ENCODE assay signal across 21 cellular contexts in genomic region chrX:120568047-120568446, GRCh38. TPM values are rescaled to one million over a fixed set of nuclear protein-coding genes. Genes with fewer than 3 reads are reported as not detected.
DNase-seq lines count a peak whose midpoint lies in the region; ATAC-seq, FAIRE-seq and TF ChIP-seq lines count a peak whose summit lies in the region.
"Had no signal": no experiment of that assay in that cellular context is flagged by ENCODE, and none has a peak within 500 bp of the region (broad histone marks: within the 10 kb centered on the region; RNA-seq: fewer than 3 reads in every experiment).

No MANE protein-coding gene starts in this region.

- H2AK5ac ChIP-seq in IMR-90 (ENCODE audit: low read depth, low read length): no peak overlapping the region

- no peak overlapping the region for H2BK5ac ChIP-seq in IMR-90 (ENCODE audit: low read depth, low read length, poor library complexity, severe bottlenecking)

- H2BK120ac ChIP-seq in IMR-90 (ENCODE audit: low read depth, low read length): no peak overlapping the region

- H3K9ac ChIP-seq in IMR-90 (ENCODE audit: low read depth, low read length): no peak overlapping the region
- no peak overlapping the region for H3K9ac ChIP-seq in keratinocyte (ENCODE audit: control insufficient read depth, extremely low read depth, insufficient read depth, low read length)
- H3K9ac ChIP-seq: BLaER1 treated with 17β-estradiol and CSF1 and Interleukin-3, amounts not matched to agents 10 nM and 100 nM; GM23248 had no signal

- intact Hi-C loops in IMR-90 (cut with micrococcal nuclease): no loop called here

- H3K4me1 Mint-ChIP-seq in type B pancreatic cell (ENCODE audit: unreplicated experiment) (no peaks in the 10 kb centered on the region), GM23338 (no peaks in the 10 kb centered on the region)

- no peaks in the 10 kb centered on the region; the same call in 1 of the 2 replicates for H3K36me3 ChIP-seq in IMR-90 (ENCODE audit: control insufficient read depth, insufficient read depth, low read length)
- H3K36me3 ChIP-seq in keratinocyte (ENCODE audit: control insufficient read depth in 2 of 2, extremely low read depth in 1 of 2, insufficient read depth in 2 of 2, low read length in 2 of 2): no peaks in the 10 kb centered on the region
- no peaks in the 10 kb centered on the region for H3K36me3 ChIP-seq in GM23338 (ENCODE audit: insufficient read depth)
- H3K36me3 ChIP-seq: BLaER1 treated with 17β-estradiol and CSF1 and Interleukin-3, amounts not matched to agents 10 nM and 100 nM had no signal

- H3K9me2 ChIP-seq in GM23338 (ENCODE audit: insufficient read depth): no peaks in the 10 kb centered on the region

- FAIRE-seq in colon (lab: Jason Lieb, UNC): peak; percentile 76
- peak; percentile 59 for FAIRE-seq in keratinocyte (lab: Jason Lieb, UNC)
- FAIRE-seq: GM12891 had no signal

- H3F3A ChIP-seq in GM23338 (replicated peaks; ENCODE audit: low read depth): no peaks in the 10 kb centered on the region

- no peak for ATAC-seq in IMR-90 (ENCODE audit: low read depth)
- no peak for ATAC-seq in GM23338
- ATAC-seq: CD8-positive, alpha-beta T cell had no signal

- H3K4me2 ChIP-seq in IMR-90 (ENCODE audit: low read depth, low read length) (no peak overlapping the region), keratinocyte (ENCODE audit: control insufficient read depth, extremely low read depth, insufficient read depth, low read depth, low read length) (no peak overlapping the region), GM23338 (no peak overlapping the region)
- H3K4me2 ChIP-seq: BLaER1 treated with 17β-estradiol and CSF1 and Interleukin-3, amounts not matched to agents 10 nM and 100 nM had no signal

- H3K4me3 Mint-ChIP-seq in type B pancreatic cell (no peak overlapping the region), GM23338 (no peak overlapping the region)
- H3K4me3 Mint-ChIP-seq: CD8-positive, alpha-beta T cell had no signal

- no peak overlapping the region for H2AFZ ChIP-seq in IMR-90 (replicated peaks; ENCODE audit: low read length, poor library complexity)
- H2AFZ ChIP-seq in keratinocyte (ENCODE audit: control insufficient read depth, low read length): peak overlapping the region; percentile 49
- no peak overlapping the region for H2AFZ ChIP-seq in GM23338
- H2AFZ ChIP-seq: GM23248 had no signal

- no peak overlapping the region for H3K56ac ChIP-seq in IMR-90 (ENCODE audit: extremely low read depth, insufficient read depth, low read length)

- in situ Hi-C loops in IMR-90 (cut with MboI; ENCODE audit: low sequenced_read_pairs): no loop called here

- no peaks in the 10 kb centered on the region for H3K27me3 ChIP-seq in IMR-90 (ENCODE audit: control insufficient read depth, insufficient read depth, low read length)
- H3K27me3 ChIP-seq in keratinocyte (ENCODE audit: control insufficient read depth, extremely low read depth, insufficient read depth, low read length): no peaks in the 10 kb centered on the region
- no peaks in the 10 kb centered on the region for H3K27me3 ChIP-seq in GM23338 (ENCODE audit: insufficient read depth)
- H3K27me3 ChIP-seq: BLaER1 treated with 17β-estradiol and CSF1 and Interleukin-3, amounts not matched to agents 10 nM and 100 nM had no signal

- no TSS peak for BruUV-seq in IMR-90 (replicated peaks; lab: Mats Ljungman, UMichigan)

- TF ChIP-seq POLR2A in IMR-90 (IDR thresholded peaks at IDR 0.05; ENCODE audit: low read depth, low read length): no peak

- H3K4ac ChIP-seq in IMR-90 (ENCODE audit: low read depth, low read length): no peak overlapping the region

- H3K9me3 Mint-ChIP-seq in type B pancreatic cell (no peaks in the 10 kb centered on the region), GM23338 (no peaks in the 10 kb centered on the region)
- H3K9me3 Mint-ChIP-seq: CD8-positive, alpha-beta T cell had no signal

- H2BK20ac ChIP-seq in IMR-90 (ENCODE audit: low read depth, low read length): no peak overlapping the region

- CTCF ChIA-PET in IMR-90 (lab: Yijun Ruan, JAX): no interaction called here

- no peak overlapping the region for H4K8ac ChIP-seq in IMR-90 (ENCODE audit: low read depth in 2 of 2, low read length in 2 of 2)

- no peak overlapping the region for H4K5ac ChIP-seq in IMR-90 (ENCODE audit: low read depth, low read length)

- H3K27ac ChIP-seq in IMR-90 (ENCODE audit: insufficient read depth, low read length): no peak overlapping the region
- H3K27ac ChIP-seq in keratinocyte (ENCODE audit: control insufficient read depth, insufficient read depth, low read length): no peak overlapping the region
- no peak overlapping the region for H3K27ac ChIP-seq in GM23338 (ENCODE audit: low read depth)
- H3K27ac ChIP-seq: BLaER1 treated with 17β-estradiol and CSF1 and Interleukin-3, amounts not matched to agents 10 nM and 100 nM; GM23248; SK-N-MC had no signal

- no peaks in the 10 kb centered on the region for H3K4me1 ChIP-seq in IMR-90 (ENCODE audit: control insufficient read depth, insufficient read depth, low read length)
- H3K4me1 ChIP-seq in keratinocyte (ENCODE audit: control insufficient read depth, extremely low read depth, insufficient read depth, low read length): peaks cover 3% of the 10 kb centered on the region
- no peaks in the 10 kb centered on the region for H3K4me1 ChIP-seq in GM23338 (ENCODE audit: insufficient read depth)

- H3K23ac ChIP-seq in IMR-90 (ENCODE audit: low read depth, low read length): no peak overlapping the region

- dilution Hi-C loops in IMR-90 (cut with HindIII; ENCODE audit: low sequenced_read_pairs, unreplicated experiment) (no loop called here), keratinocyte (cut with MboI; ENCODE audit: extremely low pct_ligation_motif_present, low sequenced_read_pairs) (no loop called here)

- H3K9me3 ChIP-seq in IMR-90 (ENCODE audit: control insufficient read depth, insufficient read depth, low read length) (no peaks in the 10 kb centered on the region), keratinocyte (ENCODE audit: control insufficient read depth, low read depth, low read length) (no peaks in the 10 kb centered on the region)
- H3K9me3 ChIP-seq: BLaER1 treated with 17β-estradiol and CSF1 and Interleukin-3, amounts not matched to agents 10 nM and 100 nM had no signal

- TF ChIP-seq CTCF in IMR-90 (conservative IDR thresholded peaks at IDR 0.05; ENCODE audit: low read depth, low read length): no peak
- no peak for TF ChIP-seq CTCF in keratinocyte (optimal IDR thresholded peaks at IDR 0.05 in 1 of 3, IDR thresholded peaks at IDR 0.05 in 1 of 3, conservative IDR thresholded peaks at IDR 0.05 in 1 of 3; ENCODE audit: extremely low read depth in 1 of 3, insufficient read depth in 2 of 3, low read length in 3 of 3)
- TF ChIP-seq CTCF in type B pancreatic cell (conservative IDR thresholded peaks at IDR 0.05): no peak
- TF ChIP-seq CTCF in GM23338 (conservative IDR thresholded peaks at IDR 0.05; ENCODE audit: low read depth in 2 of 2): no peak

- no peaks in the 10 kb centered on the region for H4K20me1 ChIP-seq in IMR-90 (ENCODE audit: insufficient read depth, low read length)
- no peaks in the 10 kb centered on the region for H4K20me1 ChIP-seq in keratinocyte (ENCODE audit: control insufficient read depth, extremely low read depth, insufficient read depth, low read length)
- no peaks in the 10 kb centered on the region for H4K20me1 ChIP-seq in GM23338 (replicated peaks; ENCODE audit: insufficient read depth)
- H4K20me1 ChIP-seq: BLaER1 treated with 17β-estradiol and CSF1 and Interleukin-3, amounts not matched to agents 10 nM and 100 nM had no signal

- no peak overlapping the region for H3K18ac ChIP-seq in IMR-90 (ENCODE audit: low read depth, low read length)

- no peaks in the 10 kb centered on the region for H3K36me3 Mint-ChIP-seq in type B pancreatic cell
- H3K36me3 Mint-ChIP-seq in GM23338 (ENCODE audit: low read depth): no peaks in the 10 kb centered on the region
- H3K36me3 Mint-ChIP-seq: CD8-positive, alpha-beta T cell had no signal

- H3K9me1 ChIP-seq in IMR-90 (ENCODE audit: insufficient read depth, low read length) (no peaks in the 10 kb centered on the region), keratinocyte (ENCODE audit: control insufficient read depth, extremely low read depth, insufficient read depth, low read length) (no peaks in the 10 kb centered on the region)

- H3K14ac ChIP-seq in IMR-90 (replicated peaks; ENCODE audit: low read depth, low read length): no peak overlapping the region

- no peaks in the 10 kb centered on the region for H3K79me1 ChIP-seq in IMR-90 (ENCODE audit: low read depth in 1 of 2, low read length in 2 of 2)

- H4K91ac ChIP-seq in IMR-90 (ENCODE audit: insufficient read depth, low read depth, low read length): no peak overlapping the region

- H3K79me2 ChIP-seq in keratinocyte (ENCODE audit: control insufficient read depth, insufficient read depth, low read length): no peaks in the 10 kb centered on the region
- no peaks in the 10 kb centered on the region for H3K79me2 ChIP-seq in GM23338 (replicated peaks; ENCODE audit: insufficient read depth)

- DNase-seq in IMR-90: no peak
- no peak for DNase-seq in keratinocyte (ENCODE audit: low read depth, low spot score)
- DNase-seq in type B pancreatic cell (ENCODE audit: extremely low spot score, unreplicated experiment): no peak
- DNase-seq in NCI-H1417 (lab: John Stamatoyannopoulos, UW): no peak
- DNase-seq in GM23338 (ENCODE audit: low spot score): no peak
- no peak for DNase-seq in stimulated activated CD4-positive, alpha-beta T cell treated with anti-CD3 and anti-CD28 coated beads, Interleukin-4, amount 100 ng/mL, for 4 hours
- DNase-seq: Calu3; CD8-positive, alpha-beta T cell; DMS53; EL; GM23248; NCI-H1105 treated with DMSO at 0.1 percent for 48 hours; NCI-H1694 treated with DMSO at 0.1 percent for 48 hours; NCI-H2107; NCI-H510A; NCI-H774; SHP77 had no signal

- H2AK9ac ChIP-seq in IMR-90 (replicated peaks; ENCODE audit: low read depth, low read length, poor library complexity): no peak overlapping the region

- no peak overlapping the region for H2BK15ac ChIP-seq in IMR-90 (ENCODE audit: low read depth, low read length)

- POLR2A ChIA-PET in IMR-90 (lab: Charles Lee; ENCODE audit: unreplicated experiment): no interaction called here

- TF ChIP-seq RAD21 in IMR-90 (IDR thresholded peaks at IDR 0.05; ENCODE audit: low read length): no peak

- H3K27ac Mint-ChIP-seq in type B pancreatic cell (peak overlapping the region; percentile 90), GM23338 (no peak overlapping the region)
- H3K27ac Mint-ChIP-seq: CD8-positive, alpha-beta T cell had no signal

- no peaks in the 10 kb centered on the region for H3K27me3 Mint-ChIP-seq in type B pancreatic cell
- H3K27me3 Mint-ChIP-seq in GM23338 (ENCODE audit: insufficient read depth, low read depth, poor library complexity): no peaks in the 10 kb centered on the region

- no peak overlapping the region for H3K4me3 ChIP-seq in IMR-90 (ENCODE audit: insufficient read depth, low read depth, low read length)
- H3K4me3 ChIP-seq in keratinocyte (ENCODE audit: control insufficient read depth in 2 of 3, extremely low read depth in 1 of 3, insufficient read depth in 2 of 3, low read depth in 1 of 3, low read length in 3 of 3): no peak overlapping the region
- no peak overlapping the region for H3K4me3 ChIP-seq in GM23338
- H3K4me3 ChIP-seq: BLaER1 treated with 17β-estradiol and CSF1 and Interleukin-3, amounts not matched to agents 10 nM and 100 nM; GM23248; SK-N-MC had no signal

RNA-seq across cellular contexts. Expression of gene CUL4B, which starts 7.3 kb away (rescaled TPM):
- total RNA-seq in IMR-90 (2012; rRNA removed): 19.4 and 33.1 TPM in 2 replicates
- 21.1 and 30.9 TPM in 2 replicates for polyA plus RNA-seq in IMR-90 (2012; rRNA removed)
- 9.7 and 11.3 TPM in 2 replicates for polyA plus RNA-seq in IMR-90 (2012; cell fraction: cytosol; rRNA removed)
- 22.0 and 63.6 TPM in 2 replicates for polyA plus RNA-seq in IMR-90 (2012; cell fraction: nucleus; rRNA removed; ENCODE audit: low replicate concordance)
- polyA plus RNA-seq in keratinocyte: 16.7 to 23.3 TPM (median 18.0 TPM) in 3 replicates
- polyA plus RNA-seq in keratinocyte (2011; ENCODE audit: low read depth): 25.1 TPM
- 10.5 and 19.1 TPM in 2 replicates for polyA plus RNA-seq in keratinocyte (2011; cell fraction: cytosol; rRNA removed)
- polyA plus RNA-seq in keratinocyte (2011; cell fraction: nucleus; rRNA removed): 16.8 and 18.1 TPM in 2 replicates
- polyA plus RNA-seq in keratinocyte (2012; ENCODE audit: low replicate concordance): 11.0 and 16.8 TPM in 2 replicates
- polyA minus RNA-seq in keratinocyte: 29.6 to 64.6 TPM (median 47.0 TPM) in 3 replicates
- 17.3 TPM for polyA minus RNA-seq in keratinocyte (2011; cell fraction: cytosol; rRNA and poly(A)+ RNA removed)
- 9.1 and 16.5 TPM in 2 replicates for polyA minus RNA-seq in keratinocyte (2011; cell fraction: nucleus; rRNA and poly(A)+ RNA removed)
- 46.0 and 51.8 TPM in 2 replicates for total RNA-seq in type B pancreatic cell (ENCODE audit: low replicate concordance)
- total RNA-seq in GM23338 (2014; rRNA removed; shearing (Covaris generic)): 42.9 and 44.5 TPM in 2 replicates
- 9.1 and 12.7 TPM in 2 replicates for polyA plus RNA-seq in GM23338 (2016; fragmentation: Nextera tagmentation; extraction: Ambion mirVana)

RNA-seq across cellular contexts. Expression of gene MCTS1, which starts 35.9 kb away (rescaled TPM):
- 36.9 and 48.6 TPM in 2 replicates for total RNA-seq in IMR-90 (2012; rRNA removed)
- 45.8 and 52.8 TPM in 2 replicates for polyA plus RNA-seq in IMR-90 (2012; rRNA removed)
- 9.8 and 20.8 TPM in 2 replicates for polyA plus RNA-seq in IMR-90 (2012; cell fraction: cytosol; rRNA removed)
- 3.1 and 25.6 TPM in 2 replicates for polyA plus RNA-seq in IMR-90 (2012; cell fraction: nucleus; rRNA removed; ENCODE audit: low replicate concordance)
- 54.0 to 97.7 TPM (median 58.7 TPM) in 3 replicates for polyA plus RNA-seq in keratinocyte
- polyA plus RNA-seq in keratinocyte (2011; ENCODE audit: low read depth): 40.8 TPM
- 47.7 and 103 TPM in 2 replicates for polyA plus RNA-seq in keratinocyte (2011; cell fraction: cytosol; rRNA removed)
- polyA plus RNA-seq in keratinocyte (2011; cell fraction: nucleus; rRNA removed): 33.3 and 42.0 TPM in 2 replicates
- 49.3 and 74.8 TPM in 2 replicates for polyA plus RNA-seq in keratinocyte (2012; ENCODE audit: low replicate concordance)
- polyA minus RNA-seq in keratinocyte: 3.2 to 15.6 TPM (median 9.3 TPM) in 3 replicates
- polyA minus RNA-seq in keratinocyte (2011; cell fraction: cytosol; rRNA and poly(A)+ RNA removed): 19.8 TPM
- 6.3 and 7.9 TPM in 2 replicates for polyA minus RNA-seq in keratinocyte (2011; cell fraction: nucleus; rRNA and poly(A)+ RNA removed)
- total RNA-seq in type B pancreatic cell (ENCODE audit: low replicate concordance): 43.7 and 46.1 TPM in 2 replicates
- total RNA-seq in GM23338 (2014; rRNA removed; shearing (Covaris generic)): 33.0 and 34.4 TPM in 2 replicates
- polyA plus RNA-seq in GM23338 (2016; fragmentation: Nextera tagmentation; extraction: Ambion mirVana): 55.9 and 58.2 TPM in 2 replicates
